ENCODE assay signal across 21 cellular contexts in the genomic region with DNA sequence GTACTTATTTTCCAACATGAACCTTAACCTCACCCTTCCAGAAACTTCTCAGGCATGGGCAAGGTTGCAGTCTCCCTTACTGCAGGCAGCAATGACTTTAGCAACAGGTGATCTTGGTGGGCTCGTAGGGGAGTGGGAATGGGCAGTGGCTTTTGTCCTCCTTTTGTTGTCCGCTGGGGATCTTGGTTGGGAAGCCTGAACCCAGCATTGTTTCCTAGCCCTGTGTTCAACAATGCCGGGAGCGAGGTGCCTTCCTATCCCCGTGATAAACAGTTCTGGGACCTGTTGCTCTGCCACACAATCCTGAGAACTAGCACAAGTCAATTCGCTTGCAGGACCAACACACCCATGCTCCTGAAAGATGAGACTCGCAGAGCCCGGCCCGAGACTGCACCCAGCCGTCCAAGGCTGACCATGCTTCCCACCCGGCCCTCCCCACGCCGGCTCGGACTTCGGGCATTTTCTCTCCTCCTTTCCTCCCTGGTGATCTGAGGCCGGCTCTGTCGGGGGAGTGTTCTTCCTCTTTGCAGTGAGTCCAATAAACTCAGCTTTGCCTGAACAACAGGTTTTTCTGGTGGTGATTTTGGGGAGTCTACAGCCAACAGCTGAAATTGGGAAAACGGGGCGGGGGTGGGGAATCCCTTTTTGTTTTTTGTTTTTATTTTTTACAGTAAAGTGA. TPM values are rescaled to one million over a fixed set of nuclear protein-coding genes. Genes with fewer than 3 reads are reported as not detected.
DNase-seq lines count a peak whose midpoint lies in the region; ATAC-seq and TF ChIP-seq lines count a peak whose summit lies in the region.
"Had no signal": no experiment of that assay in that cellular context is flagged by ENCODE, and none has a peak within 500 bp of the region (broad histone marks: within the 10 kb centered on the region; RNA-seq: fewer than 3 reads in every experiment).

No MANE protein-coding gene starts in this region.

- H3K27ac ChIP-seq in H9 (ENCODE audit: insufficient read length, low read depth, low read length) (no peak overlapping the region), trophoblast cell (ENCODE audit: low read depth, low read length) (no peak overlapping the region), ascending aorta (no peak overlapping the region)

- H3K79me1 ChIP-seq in H9 (ENCODE audit: insufficient read depth, low read depth, low read length, poor library complexity, severe bottlenecking): no peaks in the 10 kb centered on the region
- peaks cover 4% of the 10 kb centered on the region for H3K79me1 ChIP-seq in trophoblast cell (ENCODE audit: low read length)

- intact Hi-C loops in ascending aorta (cut with DNase I): no loop called here

- H3K4me1 Mint-ChIP-seq in H9 (peaks cover 10 to 15% of the 10 kb centered on the region in 2 experiments; a peak in 3 of 4 replicates), glutamatergic neuron (ENCODE audit: low read depth, unreplicated experiment) (peaks cover 16% of the 10 kb centered on the region)

- DNase-seq in H9 (no peak), glutamatergic neuron (no peak), trophoblast cell (no peak), cerebellum (ENCODE audit: low spot score) (no peak), cerebellar cortex (ENCODE audit: low spot score) (no peak), ascending aorta (ENCODE audit: low spot score in 2 of 2) (no peak)
- DNase-seq: ACHN; activated CD8-positive, alpha-beta memory T cell treated with anti-CD3 and anti-CD28 coated beads, Interleukin-2, amount 10 ng/mL, durations not matched to agents 7 days and 5 days; activated effector memory CD4-positive, alpha-beta T cell treated with Interleukin-2 at 50 U/mL for 16 hours; anterior cingulate cortex; CD8-positive, alpha-beta T cell; DMS79; natural killer cell; NCI-H187; NCI-H446 treated with DMSO at 0.1 percent for 48 hours; SHP77 treated with DMSO at 0.1 percent for 48 hours; stimulated activated naive CD8-positive, alpha-beta T cell treated with anti-CD3 and anti-CD28 coated beads, Interleukin-15, Interleukin-2, amounts not matched to agents 100 U/mL and 50 U/mL, for 24 hours; T-helper 17 cell had no signal

- H4K91ac ChIP-seq in H9 (ENCODE audit: insufficient read length, low read depth, low read length): no peak overlapping the region
- H4K91ac ChIP-seq in trophoblast cell (ENCODE audit: low read depth, low read length): no peak overlapping the region

- H3K27me3 ChIP-seq in H9 (ENCODE audit: insufficient read depth, low read length) (no peaks in the 10 kb centered on the region), trophoblast cell (ENCODE audit: insufficient read depth, low read length) (no peaks in the 10 kb centered on the region), ascending aorta (no peaks in the 10 kb centered on the region)

- TF ChIP-seq CTCF in H9 (conservative IDR thresholded peaks at IDR 0.05) (no peak), glutamatergic neuron (IDR thresholded peaks at IDR 0.05; ENCODE audit: partially characterized antibody, unreplicated experiment) (no peak), ascending aorta (IDR thresholded peaks at IDR 0.05) (no peak)

- H3K4me3 Mint-ChIP-seq in H9 (no peak overlapping the region), glutamatergic neuron (ENCODE audit: unreplicated experiment) (no peak overlapping the region)
- H3K4me3 Mint-ChIP-seq: activated CD8-positive, alpha-beta memory T cell treated with anti-CD3 and anti-CD28 coated beads, Interleukin-2, amount 10 ng/mL, durations not matched to agents 7 days and 5 days; CD8-positive, alpha-beta T cell; natural killer cell; T-helper 17 cell had no signal

- peaks cover 1 to 15% (median 13%) of the 10 kb centered on the region in 3 experiments for H3K36me3 Mint-ChIP-seq in H9 (ENCODE audit: insufficient read depth in 1 of 3, low read depth in 3 of 3)
- no peaks in the 10 kb centered on the region for H3K36me3 Mint-ChIP-seq in glutamatergic neuron (ENCODE audit: unreplicated experiment)
- H3K36me3 Mint-ChIP-seq: CD8-positive, alpha-beta T cell; natural killer cell had no signal

- H2AK5ac ChIP-seq in H9 (ENCODE audit: insufficient read length, low read length) (no peak overlapping the region), trophoblast cell (ENCODE audit: low read length) (no peak overlapping the region)

- H3K27me3 Mint-ChIP-seq in H9 (ENCODE audit: low read depth) (peaks cover 2% of the 10 kb centered on the region; the same call in 1 of the 2 replicates), glutamatergic neuron (ENCODE audit: unreplicated experiment) (peaks cover 2% of the 10 kb centered on the region)
- H3K27me3 Mint-ChIP-seq: activated CD8-positive, alpha-beta memory T cell treated with anti-CD3 and anti-CD28 coated beads, Interleukin-2, amount 10 ng/mL, durations not matched to agents 7 days and 5 days; T-helper 17 cell had no signal

- H3K4me3 ChIP-seq in trophoblast cell (ENCODE audit: low read depth, low read length): no peak overlapping the region
- H3K4me3 ChIP-seq in ascending aorta: no peak overlapping the region
- H3K4me3 ChIP-seq: lung had no signal

- H3K4me1 ChIP-seq in H9 (ENCODE audit: insufficient read depth, low read length): no peaks in the 10 kb centered on the region
- H3K4me1 ChIP-seq in trophoblast cell (ENCODE audit: control insufficient read depth in 1 of 2, insufficient read depth in 2 of 2, low read length in 2 of 2): peaks cover 11 to 12% of the 10 kb centered on the region in 2 experiments
- peaks cover 0 to 2% of the 10 kb centered on the region in 2 donors for H3K4me1 ChIP-seq in ascending aorta

- H3K56ac ChIP-seq in H9 (ENCODE audit: insufficient read length, low read depth, low read length): no peak overlapping the region

- no peak overlapping the region for H2BK120ac ChIP-seq in H9 (ENCODE audit: low read depth, low read length, poor library complexity, severe bottlenecking)
- H2BK120ac ChIP-seq in trophoblast cell (ENCODE audit: insufficient read depth, low read length, poor library complexity): no peak overlapping the region

- H3K4ac ChIP-seq in H9 (ENCODE audit: low read depth, low read length) (no peak overlapping the region), trophoblast cell (ENCODE audit: low read depth, low read length) (no peak overlapping the region)

- H3K18ac ChIP-seq in H9 (ENCODE audit: insufficient read length, low read depth, low read length) (peak overlapping the region; percentile 18), trophoblast cell (ENCODE audit: low read length) (no peak overlapping the region)

- H4K12ac ChIP-seq in trophoblast cell (ENCODE audit: low read depth, low read length): no peak overlapping the region

- H4K8ac ChIP-seq in H9 (replicated peaks; ENCODE audit: insufficient read length, low read depth, low read length): no peak overlapping the region
- H4K8ac ChIP-seq in trophoblast cell (ENCODE audit: low read depth, low read length): peak overlapping the region; percentile 56

- H4K20me1 ChIP-seq in H9 (ENCODE audit: control insufficient read depth, insufficient read depth, insufficient read length): no peaks in the 10 kb centered on the region

- no peak overlapping the region for H2AFZ ChIP-seq in H9 (ENCODE audit: low read length)
- no peak overlapping the region for H2AFZ ChIP-seq in trophoblast cell (ENCODE audit: insufficient read depth, low read length, poor library complexity)

- no peaks in the 10 kb centered on the region for H3K79me2 ChIP-seq in H9 (ENCODE audit: insufficient read depth, low read length)
- H3K79me2 ChIP-seq in trophoblast cell (ENCODE audit: control insufficient read depth, insufficient read depth, low read length, poor library complexity): no peaks in the 10 kb centered on the region

- H3K9me3 Mint-ChIP-seq in H9: peaks cover 72 to 78% of the 10 kb centered on the region in 2 experiments
- H3K9me3 Mint-ChIP-seq in glutamatergic neuron (ENCODE audit: unreplicated experiment): peaks cover 6% of the 10 kb centered on the region
- H3K9me3 Mint-ChIP-seq: CD8-positive, alpha-beta T cell; natural killer cell had no signal

- H2BK5ac ChIP-seq in H9 (ENCODE audit: insufficient read length, low read length) (no peak overlapping the region), trophoblast cell (ENCODE audit: low read depth, low read length, poor library complexity) (no peak overlapping the region)

- H3K23ac ChIP-seq in H9 (ENCODE audit: insufficient read length, low read depth, low read length) (no peak overlapping the region), trophoblast cell (ENCODE audit: low read length) (no peak overlapping the region)

- no peak overlapping the region for H3T11ph ChIP-seq in H9 (ENCODE audit: low read length)

- no peak overlapping the region for H2BK15ac ChIP-seq in H9 (ENCODE audit: low read depth, low read length)

- H3K23me2 ChIP-seq in H9 (ENCODE audit: insufficient read length, low read depth, low read length, poor library complexity, severe bottlenecking): no peaks in the 10 kb centered on the region

- ATAC-seq in SK-N-SH treated with all-trans-retinoic acid at 6 μM for 48 hours (peak; percentile 13; the same call in 1 of the 3 replicates), HG02623 (IDR thresholded peaks at IDR 0.05; ENCODE audit: unreplicated experiment) (no peak)
- ATAC-seq: activated CD8-positive, alpha-beta memory T cell treated with anti-CD3 and anti-CD28 coated beads, Interleukin-2, amount 10 ng/mL, durations not matched to agents 7 days and 5 days; CD8-positive, alpha-beta T cell; natural killer cell; stimulated activated naive CD8-positive, alpha-beta T cell treated with anti-CD3 and anti-CD28 coated beads, Interleukin-15, Interleukin-2, amounts not matched to agents 100 U/mL and 50 U/mL, for 24 hours; T-helper 17 cell had no signal

- H3K9ac ChIP-seq in H9 (ENCODE audit: extremely low read depth, insufficient read length, low read length): no peak overlapping the region
- no peak overlapping the region for H3K9ac ChIP-seq in trophoblast cell (ENCODE audit: low read length)

- no CpG with 5 or more reads among the region's 19 CpGs for WGBS in H9 (ENCODE audit: extremely low coverage, insufficient read length, low lambda C conversion rate)
- WGBS in trophoblast cell (ENCODE audit: extremely low coverage, insufficient coverage, insufficient read length): no CpG with 5 or more reads among the region's 19 CpGs

- H2BK20ac ChIP-seq in H9 (ENCODE audit: low read depth, low read length, poor library complexity, severe bottlenecking): no peak overlapping the region

- H3K9me3 ChIP-seq in H9 (ENCODE audit: control insufficient read depth, low read depth, low read length) (no peaks in the 10 kb centered on the region), trophoblast cell (ENCODE audit: insufficient read depth, low read depth, low read length) (no peaks in the 10 kb centered on the region), ascending aorta (no peaks in the 10 kb centered on the region)

- H3K4me2 ChIP-seq in H9 (ENCODE audit: insufficient read depth, insufficient read length, low read length) (no peak overlapping the region), trophoblast cell (ENCODE audit: low read length) (peak overlapping the region; percentile 23)

- peak overlapping the region; percentile 41 for H3K14ac ChIP-seq in H9 (ENCODE audit: insufficient read depth, low read length)
- H3K14ac ChIP-seq in trophoblast cell (ENCODE audit: low read length): no peak overlapping the region

- H3K36me3 ChIP-seq in trophoblast cell (ENCODE audit: control insufficient read depth in 1 of 2, insufficient read depth in 2 of 2, low read length in 2 of 2): no peaks in the 10 kb centered on the region
- H3K36me3 ChIP-seq in ascending aorta: no peaks in the 10 kb centered on the region

- no peak overlapping the region for H2BK12ac ChIP-seq in H9 (ENCODE audit: insufficient read length, low read depth, low read length)
- H2BK12ac ChIP-seq in trophoblast cell (ENCODE audit: low read length): no peak overlapping the region

- peak overlapping the region; percentile 28 to 76 (median 70); a peak in 4 of 7 replicates for H3K27ac Mint-ChIP-seq in H9
- H3K27ac Mint-ChIP-seq in glutamatergic neuron (ENCODE audit: unreplicated experiment): peak overlapping the region; percentile 64
- H3K27ac Mint-ChIP-seq: activated CD8-positive, alpha-beta memory T cell treated with anti-CD3 and anti-CD28 coated beads, Interleukin-2, amount 10 ng/mL, durations not matched to agents 7 days and 5 days; CD8-positive, alpha-beta T cell; natural killer cell; T-helper 17 cell had no signal

- H4K5ac ChIP-seq in H9 (ENCODE audit: insufficient read length, low read depth, low read length): no peak overlapping the region

RNA-seq across cellular contexts. Expression of a gene that starts 20.2 kb away (rescaled TPM):
- 85.3 and 98.4 TPM in 2 replicates for total RNA-seq in H9 (2021)
- total RNA-seq in glutamatergic neuron (ENCODE audit: unreplicated experiment): 60.3 TPM
- 31.0 and 31.6 TPM in 2 replicates for polyA plus RNA-seq in trophoblast cell (2013)
- total RNA-seq in cerebellum: 10.9 TPM
- 105 TPM for total RNA-seq in ascending aorta

RNA-seq across cellular contexts. Expression of a gene that starts 26.9 kb away (rescaled TPM):
- total RNA-seq in H9 (2021) (1.9 and 2.7 TPM in 2 replicates), glutamatergic neuron (ENCODE audit: unreplicated experiment) (6.7 TPM), cerebellum (1.3 TPM), ascending aorta (4.4 TPM)
- 4.9 and 5.0 TPM in 2 replicates for polyA plus RNA-seq in trophoblast cell (2013)

RNA-seq across cellular contexts. Expression of a gene that starts 27.9 kb away (rescaled TPM):
- total RNA-seq in H9 (2021) (137 and 144 TPM in 2 replicates), glutamatergic neuron (ENCODE audit: unreplicated experiment) (84.0 TPM), cerebellum (20.0 TPM), ascending aorta (91.4 TPM)
- 47.6 and 50.4 TPM in 2 replicates for polyA plus RNA-seq in trophoblast cell (2013)

RNA-seq across cellular contexts. Expression of a gene that starts 55.1 kb away (rescaled TPM):
- total RNA-seq in H9 (2021) (7.1 and 8.4 TPM in 2 replicates), glutamatergic neuron (ENCODE audit: unreplicated experiment) (16.1 TPM), cerebellum (2.6 TPM), ascending aorta (15.5 TPM)
- 0.82 and 0.94 TPM in 2 replicates for polyA plus RNA-seq in trophoblast cell (2013)
